ENCODE assay signal across 9 cellular contexts in the genomic region with DNA sequence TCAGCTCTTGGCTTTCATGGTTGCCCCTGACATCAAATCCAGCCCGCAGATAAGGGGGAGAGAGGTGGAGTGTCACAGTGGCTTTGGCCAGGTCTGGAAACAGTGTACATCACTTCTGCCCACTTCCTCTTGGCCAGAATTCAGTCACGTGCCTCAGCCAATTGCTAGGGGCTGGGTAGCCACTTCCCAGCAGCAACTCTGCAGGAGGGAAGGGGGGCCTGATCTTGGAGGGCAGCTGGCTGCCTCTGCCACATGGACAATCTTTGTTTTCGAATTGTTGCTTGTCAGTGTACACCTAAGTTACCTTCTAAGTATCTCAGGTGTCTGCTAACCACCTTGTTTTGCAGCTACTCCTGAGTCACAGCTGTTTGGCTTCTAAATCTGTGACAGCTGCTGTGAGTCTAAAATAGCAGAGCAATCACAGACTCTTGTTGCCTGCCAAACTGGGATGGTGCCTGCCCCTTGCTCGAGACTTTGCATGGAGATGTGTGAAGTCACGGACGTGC. TPM values are rescaled to one million over a fixed set of nuclear protein-coding genes. Genes with fewer than 3 reads are reported as not detected.
DNase-seq lines count a peak whose midpoint lies in the region; ATAC-seq and TF ChIP-seq lines count a peak whose summit lies in the region.
"Had no signal": no experiment of that assay in that cellular context is flagged by ENCODE, and none has a peak within 500 bp of the region (broad histone marks: within the 10 kb centered on the region; RNA-seq: fewer than 3 reads in every experiment).

No MANE protein-coding gene starts in this region.

- ATAC-seq in HG03280 (IDR thresholded peaks at IDR 0.05; ENCODE audit: unreplicated experiment), result peak; percentile 47
- ATAC-seq in HG03457 (IDR thresholded peaks at IDR 0.05; ENCODE audit: unreplicated experiment), result no peak

- H3K27me3 ChIP-seq in stomach smooth muscle (ENCODE audit: control insufficient read depth in 1 of 2, insufficient read depth in 2 of 2, low read length in 2 of 2) (no peaks in the 10 kb centered on the region), prostate gland (replicated peaks; ENCODE audit: insufficient read depth) (no peaks in the 10 kb centered on the region)

- no peak for TF ChIP-seq POLR2A in prostate gland (IDR thresholded peaks at IDR 0.05)

- H3K4me3 ChIP-seq in stomach smooth muscle (ENCODE audit: low read length in 2 of 2) (peak overlapping the region; percentile 29 to 41), prostate gland (no peak overlapping the region)

- no peaks in the 10 kb centered on the region for H3K9me3 Mint-ChIP-seq in activated CD4-positive, alpha-beta T cell treated with anti-CD3 and anti-CD28 coated beads, Interleukin-2, amount 10 ng/mL, durations not matched to agents 7 days and 5 days
- H3K9me3 Mint-ChIP-seq: activated naive CD8-positive, alpha-beta T cell treated with anti-CD3 and anti-CD28 coated beads, Interleukin-2, amount 10 ng/mL, durations not matched to agents 7 days and 5 days had no signal

- no peak overlapping the region for H3K9ac ChIP-seq in stomach smooth muscle (ENCODE audit: low read length in 2 of 2)

- 10% methylated on average over 6 of the region's 6 CpGs for WGBS in prostate gland

- no peak overlapping the region for H3K27ac Mint-ChIP-seq in activated CD4-positive, alpha-beta T cell treated with anti-CD3 and anti-CD28 coated beads, Interleukin-2, amount 10 ng/mL, durations not matched to agents 7 days and 5 days
- H3K27ac Mint-ChIP-seq: activated naive CD8-positive, alpha-beta T cell treated with anti-CD3 and anti-CD28 coated beads, Interleukin-2, amount 10 ng/mL, durations not matched to agents 7 days and 5 days had no signal

- no peaks in the 10 kb centered on the region for H3K36me3 ChIP-seq in stomach smooth muscle (ENCODE audit: control insufficient read depth in 2 of 2, insufficient read depth in 2 of 2, low read length in 2 of 2)
- no peaks in the 10 kb centered on the region for H3K36me3 ChIP-seq in prostate gland

- peak; percentile 90 for DNase-seq in DMS 273 (lab: John Stamatoyannopoulos, UW; ENCODE audit: unreplicated experiment)
- DNase-seq in SKM-1 (lab: John Stamatoyannopoulos, UW; ENCODE audit: unreplicated experiment), result peak; percentile 32
- peak; percentile 83 for DNase-seq in cardiac septum (ENCODE audit: low spot score)
- no peak for DNase-seq in prostate gland (ENCODE audit: low spot score)
- no peak for DNase-seq in activated CD4-positive, alpha-beta T cell treated with anti-CD3 and anti-CD28 coated beads, Interleukin-2, amount 10 ng/mL, durations not matched to agents 7 days and 5 days
- DNase-seq: activated naive CD8-positive, alpha-beta T cell treated with anti-CD3 and anti-CD28 coated beads, Interleukin-2, amount 10 ng/mL, durations not matched to agents 7 days and 5 days had no signal

- no peak overlapping the region for H3K4me3 Mint-ChIP-seq in activated CD4-positive, alpha-beta T cell treated with anti-CD3 and anti-CD28 coated beads, Interleukin-2, amount 10 ng/mL, durations not matched to agents 7 days and 5 days
- H3K4me3 Mint-ChIP-seq: activated naive CD8-positive, alpha-beta T cell treated with anti-CD3 and anti-CD28 coated beads, Interleukin-2, amount 10 ng/mL, durations not matched to agents 7 days and 5 days had no signal

- no peaks in the 10 kb centered on the region for H3K9me3 ChIP-seq in stomach smooth muscle (ENCODE audit: control insufficient read depth in 2 of 2, low read length in 2 of 2)
- H3K9me3 ChIP-seq in prostate gland, result no peaks in the 10 kb centered on the region

- H3K27me3 Mint-ChIP-seq in activated CD4-positive, alpha-beta T cell treated with anti-CD3 and anti-CD28 coated beads, Interleukin-2, amount 10 ng/mL, durations not matched to agents 7 days and 5 days, result no peaks in the 10 kb centered on the region
- H3K27me3 Mint-ChIP-seq: activated naive CD8-positive, alpha-beta T cell treated with anti-CD3 and anti-CD28 coated beads, Interleukin-2, amount 10 ng/mL, durations not matched to agents 7 days and 5 days had no signal

- intact Hi-C loops in cardiac septum (cut with DNase I), result loop anchor here (5.0 kb wide), 2 partner anchors 39 to 104 kb away; a partner anchor contains a TSS
- intact Hi-C loops in prostate gland (cut with DNase I), result no loop called here

- CTCF ChIA-PET in activated CD4-positive, alpha-beta T cell treated with anti-CD3 and anti-CD28 coated beads, Interleukin-2, amount 10 ng/mL, durations not matched to agents 7 days and 5 days (lab: Charles Lee), result no interaction called here

- TF ChIP-seq CTCF in prostate gland (IDR thresholded peaks at IDR 0.05), result no peak

- POLR2A ChIA-PET in activated CD4-positive, alpha-beta T cell treated with anti-CD3 and anti-CD28 coated beads, Interleukin-2, amount 10 ng/mL, durations not matched to agents 7 days and 5 days (lab: Charles Lee), result no interaction called here

- no peaks in the 10 kb centered on the region for H3K4me1 Mint-ChIP-seq in activated CD4-positive, alpha-beta T cell treated with anti-CD3 and anti-CD28 coated beads, Interleukin-2, amount 10 ng/mL, durations not matched to agents 7 days and 5 days

- H3K27ac ChIP-seq in stomach smooth muscle (ENCODE audit: low read length), result no peak overlapping the region
- H3K27ac ChIP-seq in prostate gland, result peak overlapping the region in 1 of 2 donors; percentile 5

- peaks cover 36% of the 10 kb centered on the region for H3K4me1 ChIP-seq in stomach smooth muscle (ENCODE audit: control insufficient read depth, insufficient read depth, low read length)
- H3K4me1 ChIP-seq in prostate gland (replicated peaks), result peaks cover 1% of the 10 kb centered on the region

- no peaks in the 10 kb centered on the region for H3K36me3 Mint-ChIP-seq in activated CD4-positive, alpha-beta T cell treated with anti-CD3 and anti-CD28 coated beads, Interleukin-2, amount 10 ng/mL, durations not matched to agents 7 days and 5 days (ENCODE audit: low read depth)

RNA-seq across cellular contexts. Expression of a gene that starts 41.0 kb away (rescaled TPM):
- 30.5 TPM for total RNA-seq in cardiac septum
- 10 to 100 TPM; 34.2 to 40.2 TPM for total RNA-seq in prostate gland
- total RNA-seq in activated CD4-positive, alpha-beta T cell treated with anti-CD3 and anti-CD28 coated beads, Interleukin-2, amount 10 ng/mL, durations not matched to agents 7 days and 5 days, result 10 to 100 TPM; 45.1 to 47.7 TPM

Comparison
In these comparisons a context has a peak if more than half of its experiments do, and no peak if none do; other contexts are left out.
1. DNase-seq: peak in DMS 273 (single experiment), SKM-1 (single experiment) and cardiac septum (single experiment); none in prostate gland (single experiment) and activated CD4-positive, alpha-beta T cell treated with anti-CD3 and anti-CD28 coated beads, Interleukin-2, amount 10 ng/mL, durations not matched to agents 7 days and 5 days (single experiment).
2. H3K4me3 ChIP-seq: peak in stomach smooth muscle (2 of 2); none in prostate gland (0 of 2).